ENCODE assay signal across 35 cellular contexts in genomic region chr18:79668203-79668602, GRCh38.
"Had no signal": no experiment of that assay in that cellular context is flagged by ENCODE, and none has a peak within 500 bp of the region (broad histone marks: within the 10 kb centered on the region; RNA-seq: fewer than 3 reads in every experiment).

No MANE protein-coding gene starts in this region.

- H3K36me3 ChIP-seq: MG63 had no signal

- H3K27me3 ChIP-seq: MG63 had no signal

- H3K4me3 ChIP-seq: MG63 had no signal

- DNase-seq: Karpas-422, Kasumi-1, MG63, MM.1S, MV-4-11, NCI-H1048, NCI-H1092, NCI-H1092 treated with DMSO at 0.1 percent for 48 hours, NCI-H1105, NCI-H1105 treated with DMSO at 0.1 percent for 48 hours, NCI-H1417, NCI-H1417 treated with DMSO at 0.1 percent for 48 hours, NCI-H1436, NCI-H1436 treated with DMSO at 0.1 percent for 48 hours, NCI-H146, NCI-H1694 treated with DMSO at 0.1 percent for 48 hours, NCI-H187, NCI-H187 treated with DMSO at 0.1 percent for 48 hours, NCI-H1930, NCI-H2029, NCI-H2029 treated with DMSO at 0.1 percent for 48 hours, NCI-H2081, NCI-H2081 treated with DMSO at 0.1 percent for 48 hours, NCI-H2107, NCI-H2171, NCI-H2171 treated with DMSO at 0.1 percent for 48 hours, NCI-H2227 treated with DMSO at 0.1 percent for 48 hours, NCI-H226, NCI-H345, NCI-H446, NCI-H446 treated with DMSO at 0.1 percent for 48 hours, NCI-H510A, NCI-H510A treated with DMSO at 0.1 percent for 48 hours, NCI-H524, NCI-H524 treated with DMSO at 0.1 percent for 48 hours had no signal

- H3K9me3 ChIP-seq: MG63 had no signal
